ENCODE assay signal across 8 cellular contexts in genomic region chr11:124070906-124071621, GRCh38. TPM values are rescaled to one million over a fixed set of nuclear protein-coding genes. Genes with fewer than 3 reads are reported as not detected.
DNase-seq lines count a peak whose midpoint lies in the region; ATAC-seq, FAIRE-seq and TF ChIP-seq lines count a peak whose summit lies in the region.

No MANE protein-coding gene starts in this region.

- H3K4me3 ChIP-seq in HepG2 (replicated peaks in 1 of 3; ENCODE audit: insufficient read depth in 1 of 3, low read depth in 2 of 3, low read length in 3 of 3) = no peak overlapping the region

- H4K20me1 ChIP-seq in HepG2 (ENCODE audit: insufficient read depth, low read length) = no peaks in the 10 kb centered on the region

- WGBS in HepG2 (ENCODE audit: low lambda C conversion rate) = 0% methylated on average over 8 of the region's 8 CpGs

- TF ChIP-seq CTCF in GM13977 (IDR thresholded peaks at IDR 0.05; ENCODE audit: extremely low read depth, insufficient read depth, missing control alignments) = peak; percentile 71
- peak; percentile 38 for TF ChIP-seq CTCF in activated B cell treated with CpG ODN at 0.5 μM for 24 hours (IDR thresholded peaks at IDR 0.05)
- peak; percentile 72 for TF ChIP-seq CTCF in HepG2 (CRISPR knock-in tag; IDR thresholded peaks at IDR 0.05)

- peaks cover 17% of the 10 kb centered on the region for H3K4me1 Mint-ChIP-seq in activated B cell treated with CpG ODN at 0.5 μM for 24 hours
- H3K4me1 Mint-ChIP-seq in central memory CD8-positive, alpha-beta T cell = no peaks in the 10 kb centered on the region

- TF ChIP-seq POLR2A in HepG2 (IDR thresholded peaks at IDR 0.05; ENCODE audit: insufficient read depth in 1 of 2, low read depth in 2 of 2, low read length in 2 of 2) = no peak

- H3K9ac ChIP-seq in HepG2 (ENCODE audit: insufficient read depth, low read depth, low read length) = no peak overlapping the region

- H3K4me3 Mint-ChIP-seq in activated B cell treated with CpG ODN at 0.5 μM for 24 hours = peak overlapping the region; percentile 24
- H3K4me3 Mint-ChIP-seq in central memory CD8-positive, alpha-beta T cell = no peak overlapping the region

- H3K9me3 Mint-ChIP-seq in activated B cell treated with CpG ODN at 0.5 μM for 24 hours = no peaks in the 10 kb centered on the region
- no peaks in the 10 kb centered on the region for H3K9me3 Mint-ChIP-seq in central memory CD8-positive, alpha-beta T cell

- H3K27me3 ChIP-seq in HepG2 (ENCODE audit: control insufficient read depth in 1 of 2, insufficient read depth in 2 of 2, low read length in 2 of 2) = peaks cover 8% of the 10 kb centered on the region in 2 experiments; a peak in 3 of 5 replicates

- no peak overlapping the region for H3K27ac ChIP-seq in HepG2 (ENCODE audit: extremely low read length, insufficient read depth, low read length)

- DNase-seq in ACHN (peak; percentile 46), GM13977 (ENCODE audit: low spot score) (peak; percentile 64), NCI-H2081 (lab: John Stamatoyannopoulos, UW) (peak; percentile 59 to 60), activated B cell treated with CpG ODN at 0.5 μM for 24 hours (peak; percentile 37), HepG2 (ENCODE audit: low spot score) (peak; percentile 54)
- DNase-seq in central memory CD8-positive, alpha-beta T cell (ENCODE audit: low spot score in 2 of 2) = peak; percentile 31 to 34
- peak; percentile 38 to 48 (median 40) for DNase-seq in stimulated activated CD4-positive, alpha-beta T cell treated with anti-CD3 and anti-CD28 coated beads, TNF-alpha, amount 100 ng/mL, for 48 hours (ENCODE audit: low read depth in 3 of 3)

- peak; percentile 52 for FAIRE-seq in HepG2 (lab: Jason Lieb, UNC)

- H3K79me2 ChIP-seq in HepG2 (ENCODE audit: insufficient read depth, low read length) = no peaks in the 10 kb centered on the region

- intact Hi-C loops in activated B cell treated with CpG ODN at 0.5 μM for 24 hours (cut with micrococcal nuclease) = loop anchor here (1.0 to 10.0 kb wide), 7 partner anchors 38 to 766 kb away; partner anchors contain the start of gene ESAM
- intact Hi-C loops in HepG2 (cut with micrococcal nuclease; ENCODE audit: unreplicated experiment) = loop anchor here (1.0 to 2.0 kb wide), 2 partner anchors 124 to 516 kb away; no protein-coding TSS in a partner anchor

- H3K27ac Mint-ChIP-seq in activated B cell treated with CpG ODN at 0.5 μM for 24 hours = peak overlapping the region; percentile 27
- no peak overlapping the region for H3K27ac Mint-ChIP-seq in central memory CD8-positive, alpha-beta T cell (ENCODE audit: low read depth)

- H3K4me2 ChIP-seq in HepG2 (ENCODE audit: low read depth, low read length) = no peak overlapping the region

- peak; percentile 26; the same call in 1 of the 2 replicates for TF ChIP-seq RAD21 in HepG2 (CRISPR knock-in tag; IDR thresholded peaks at IDR 0.05)

- no TSS peak for BruUV-seq in HepG2 (replicated peaks; lab: Mats Ljungman, UMichigan)

- no peak overlapping the region for H2AFZ ChIP-seq in HepG2 (ENCODE audit: low read length)

- no peaks in the 10 kb centered on the region for H3K9me3 ChIP-seq in HepG2 (ENCODE audit: low read length)

- H3K27me3 Mint-ChIP-seq in activated B cell treated with CpG ODN at 0.5 μM for 24 hours = peaks cover 9% of the 10 kb centered on the region
- H3K27me3 Mint-ChIP-seq in central memory CD8-positive, alpha-beta T cell = peaks cover 56% of the 10 kb centered on the region

- ATAC-seq in HG02885 (IDR thresholded peaks at IDR 0.05; ENCODE audit: poor library complexity, unreplicated experiment) = peak; percentile 86
- ATAC-seq in activated B cell treated with CpG ODN at 0.5 μM for 24 hours (ENCODE audit: low read depth) = peak; percentile 56
- ATAC-seq in central memory CD8-positive, alpha-beta T cell (replicated peaks; ENCODE audit: extremely low read depth, poor library complexity, severe bottlenecking) = no peak
- no peak for ATAC-seq in HepG2

- CTCF ChIA-PET in activated B cell treated with CpG ODN at 0.5 μM for 24 hours (lab: Charles Lee) = interaction anchor here (0.8 to 4.3 kb wide), 17 partner anchors 9 to 539 kb away, joined by 3 to 49 read pairs (median 4); no protein-coding TSS in a partner anchor
- CTCF ChIA-PET in HepG2 (lab: Yijun Ruan, JAX; ENCODE audit: low intra/inter-chr PET ratio, low total read pairs) = interaction anchor here (4.5 kb wide), 1 partner anchor 124 kb away, joined by 38 read pairs; no protein-coding TSS in a partner anchor

- POLR2A ChIA-PET in activated B cell treated with CpG ODN at 0.5 μM for 24 hours (lab: Charles Lee) = no interaction called here
- POLR2A ChIA-PET in HepG2 (lab: Yijun Ruan, JAX) = no interaction called here

- H3K36me3 Mint-ChIP-seq in activated B cell treated with CpG ODN at 0.5 μM for 24 hours (ENCODE audit: low read depth) = no peaks in the 10 kb centered on the region
- H3K36me3 Mint-ChIP-seq in central memory CD8-positive, alpha-beta T cell (ENCODE audit: insufficient read depth) = peaks cover 2% of the 10 kb centered on the region

- H3K36me3 ChIP-seq in HepG2 (replicated peaks in 1 of 2; ENCODE audit: control insufficient read depth in 1 of 2, insufficient read depth in 2 of 2, low read length in 2 of 2) = no peaks in the 10 kb centered on the region

- TF ChIP-seq EP300 in HepG2 (IDR thresholded peaks at IDR 0.05; ENCODE audit: low read depth in 2 of 2, low read length in 2 of 2) (no peak), HepG2 (CRISPR knock-in tag; IDR thresholded peaks at IDR 0.05; ENCODE audit: borderline replicate concordance) (no peak)

- in situ Hi-C loops in ACHN (cut with HindIII; ENCODE audit: low pct_ligation_motif_present, low pct_unique_long_range_greater_than_20kb, low sequenced_read_pairs) (no loop called here), GM13977 (cut with MboI; ENCODE audit: low pct_unique_long_range_greater_than_20kb, low sequenced_read_pairs, unreplicated experiment) (loop anchor here (25.0 kb wide), 1 partner anchor 516 kb away; no protein-coding TSS in a partner anchor), HepG2 (cut with HindIII; ENCODE audit: extremely low pct_ligation_motif_present, low pct_unique_long_range_greater_than_20kb) (no loop called here)

- H3K4me1 ChIP-seq in HepG2 (ENCODE audit: insufficient read depth, low read length) = 0 out of 2 replicates have a peak, but pooled peaks cover 3% of the 10 kb centered on the region

RNA-seq across cellular contexts. Expression of gene OR10G7, which starts 29.9 kb away (rescaled TPM):
- total RNA-seq in activated B cell treated with CpG ODN at 0.5 μM for 24 hours (not detected in 2 replicates), HepG2 (2016; rRNA removed; fragmentation: Illumina TruSeq; extraction: Trizol) (not detected in 2 replicates)
- total RNA-seq in HepG2 (2016; cell fraction: cytosol; rRNA removed; fragmentation: Illumina TruSeq; extraction: Trizol; ENCODE audit: low read depth) = not detected in 2 replicates
- not detected in 2 replicates for total RNA-seq in HepG2 (2016; cell fraction: insoluble cytoplasmic fraction; rRNA removed; fragmentation: Illumina TruSeq; extraction: Trizol)
- total RNA-seq in HepG2 (2016; cell fraction: membrane; rRNA removed; fragmentation: Illumina TruSeq; extraction: Trizol) = not detected in 2 replicates
- total RNA-seq in HepG2 (2016; cell fraction: nucleus; rRNA removed; fragmentation: Illumina TruSeq; extraction: Trizol) = not detected in 2 replicates
- polyA plus RNA-seq in HepG2 (2011; rRNA removed) = not detected in 2 replicates
- polyA plus RNA-seq in HepG2 (2011; cell fraction: cytosol; rRNA removed) = not detected in 2 replicates
- polyA plus RNA-seq in HepG2 (2011; cell fraction: nucleus; rRNA removed) = not detected in 2 replicates
- not detected in 2 replicates for polyA plus RNA-seq in HepG2 (2012)
- polyA plus RNA-seq in HepG2 (2016; cell fraction: cytosol; fragmentation: Illumina TruSeq; extraction: Trizol; ENCODE audit: low read depth) = not detected in 2 replicates
- polyA plus RNA-seq in HepG2 (2016; cell fraction: insoluble cytoplasmic fraction; fragmentation: Illumina TruSeq; extraction: Trizol; ENCODE audit: low read depth) = not detected in 2 replicates
- polyA plus RNA-seq in HepG2 (2016; cell fraction: membrane; fragmentation: Illumina TruSeq; extraction: Trizol; ENCODE audit: low read depth) = not detected in 2 replicates
- not detected in 2 replicates for polyA plus RNA-seq in HepG2 (2016; cell fraction: nucleus; fragmentation: Illumina TruSeq; extraction: Trizol; ENCODE audit: insufficient read depth, low read depth)
- not detected in 2 replicates for polyA minus RNA-seq in HepG2 (2011; rRNA and poly(A)+ RNA removed; ENCODE audit: low replicate concordance)
- polyA minus RNA-seq in HepG2 (2011; cell fraction: cytosol; rRNA and poly(A)+ RNA removed) = not detected in 2 replicates
- polyA minus RNA-seq in HepG2 (2011; cell fraction: nucleus; rRNA and poly(A)+ RNA removed) = not detected in 2 replicates

RNA-seq across cellular contexts. Expression of gene VWA5A, which starts 44.2 kb away (rescaled TPM):
- total RNA-seq in activated B cell treated with CpG ODN at 0.5 μM for 24 hours (1.5 and 2.1 TPM in 2 replicates), HepG2 (2016; rRNA removed; fragmentation: Illumina TruSeq; extraction: Trizol) (1.3 and 1.4 TPM in 2 replicates)
- total RNA-seq in HepG2 (2016; cell fraction: cytosol; rRNA removed; fragmentation: Illumina TruSeq; extraction: Trizol; ENCODE audit: low read depth) = 0.20 and 0.26 TPM in 2 replicates
- total RNA-seq in HepG2 (2016; cell fraction: insoluble cytoplasmic fraction; rRNA removed; fragmentation: Illumina TruSeq; extraction: Trizol) = 1.3 and 1.7 TPM in 2 replicates
- total RNA-seq in HepG2 (2016; cell fraction: membrane; rRNA removed; fragmentation: Illumina TruSeq; extraction: Trizol) = 0.43 and 0.65 TPM in 2 replicates
- total RNA-seq in HepG2 (2016; cell fraction: nucleus; rRNA removed; fragmentation: Illumina TruSeq; extraction: Trizol) = 1.0 and 1.4 TPM in 2 replicates
- 1.6 and 1.8 TPM in 2 replicates for polyA plus RNA-seq in HepG2 (2011; rRNA removed)
- 1.1 and 1.4 TPM in 2 replicates for polyA plus RNA-seq in HepG2 (2011; cell fraction: cytosol; rRNA removed)
- 2.2 and 2.4 TPM in 2 replicates for polyA plus RNA-seq in HepG2 (2011; cell fraction: nucleus; rRNA removed)
- 1.2 and 1.4 TPM in 2 replicates for polyA plus RNA-seq in HepG2 (2012)
- 0.09 and 0.14 TPM in 2 replicates for polyA plus RNA-seq in HepG2 (2016; cell fraction: cytosol; fragmentation: Illumina TruSeq; extraction: Trizol; ENCODE audit: low read depth)
- polyA plus RNA-seq in HepG2 (2016; cell fraction: insoluble cytoplasmic fraction; fragmentation: Illumina TruSeq; extraction: Trizol; ENCODE audit: low read depth) = 1.2 and 2.1 TPM in 2 replicates
- 0.31 and 0.73 TPM in 2 replicates for polyA plus RNA-seq in HepG2 (2016; cell fraction: membrane; fragmentation: Illumina TruSeq; extraction: Trizol; ENCODE audit: low read depth)
- 1.5 and 2.0 TPM in 2 replicates for polyA plus RNA-seq in HepG2 (2016; cell fraction: nucleus; fragmentation: Illumina TruSeq; extraction: Trizol; ENCODE audit: insufficient read depth, low read depth)
- 1.0 and 141 TPM in 2 replicates for polyA minus RNA-seq in HepG2 (2011; rRNA and poly(A)+ RNA removed; ENCODE audit: low replicate concordance)
- polyA minus RNA-seq in HepG2 (2011; cell fraction: cytosol; rRNA and poly(A)+ RNA removed) = 0.99 and 1.9 TPM in 2 replicates
- 2.3 and 2.7 TPM in 2 replicates for polyA minus RNA-seq in HepG2 (2011; cell fraction: nucleus; rRNA and poly(A)+ RNA removed)

RNA-seq across cellular contexts. Expression of gene OR10G8, which starts 44.5 kb away (rescaled TPM):
- not detected in 2 replicates for total RNA-seq in activated B cell treated with CpG ODN at 0.5 μM for 24 hours
- total RNA-seq in HepG2 (2016; rRNA removed; fragmentation: Illumina TruSeq; extraction: Trizol) = not detected in 2 replicates
- total RNA-seq in HepG2 (2016; cell fraction: cytosol; rRNA removed; fragmentation: Illumina TruSeq; extraction: Trizol; ENCODE audit: low read depth) = not detected in 2 replicates
- not detected in 2 replicates for total RNA-seq in HepG2 (2016; cell fraction: insoluble cytoplasmic fraction; rRNA removed; fragmentation: Illumina TruSeq; extraction: Trizol)
- not detected in 2 replicates for total RNA-seq in HepG2 (2016; cell fraction: membrane; rRNA removed; fragmentation: Illumina TruSeq; extraction: Trizol)
- not detected in 2 replicates for total RNA-seq in HepG2 (2016; cell fraction: nucleus; rRNA removed; fragmentation: Illumina TruSeq; extraction: Trizol)
- not detected in 2 replicates for polyA plus RNA-seq in HepG2 (2011; rRNA removed)
- polyA plus RNA-seq in HepG2 (2011; cell fraction: cytosol; rRNA removed) = not detected in 2 replicates
- polyA plus RNA-seq in HepG2 (2011; cell fraction: nucleus; rRNA removed) = not detected in 2 replicates
- polyA plus RNA-seq in HepG2 (2012) = not detected in 2 replicates
- polyA plus RNA-seq in HepG2 (2016; cell fraction: cytosol; fragmentation: Illumina TruSeq; extraction: Trizol; ENCODE audit: low read depth) = not detected in 2 replicates
- not detected in 2 replicates for polyA plus RNA-seq in HepG2 (2016; cell fraction: insoluble cytoplasmic fraction; fragmentation: Illumina TruSeq; extraction: Trizol; ENCODE audit: low read depth)
- polyA plus RNA-seq in HepG2 (2016; cell fraction: membrane; fragmentation: Illumina TruSeq; extraction: Trizol; ENCODE audit: low read depth) = not detected in 2 replicates
- not detected in 2 replicates for polyA plus RNA-seq in HepG2 (2016; cell fraction: nucleus; fragmentation: Illumina TruSeq; extraction: Trizol; ENCODE audit: insufficient read depth, low read depth)
- polyA minus RNA-seq in HepG2 (2011; rRNA and poly(A)+ RNA removed; ENCODE audit: low replicate concordance) = not detected in 2 replicates
- not detected in 2 replicates for polyA minus RNA-seq in HepG2 (2011; cell fraction: cytosol; rRNA and poly(A)+ RNA removed)
- polyA minus RNA-seq in HepG2 (2011; cell fraction: nucleus; rRNA and poly(A)+ RNA removed) = not detected in 2 replicates

RNA-seq across cellular contexts. Expression of gene OR10G9, which starts 48.3 kb away (rescaled TPM):
- total RNA-seq in activated B cell treated with CpG ODN at 0.5 μM for 24 hours (not detected in 2 replicates), HepG2 (2016; rRNA removed; fragmentation: Illumina TruSeq; extraction: Trizol) (not detected in 2 replicates)
- total RNA-seq in HepG2 (2016; cell fraction: cytosol; rRNA removed; fragmentation: Illumina TruSeq; extraction: Trizol; ENCODE audit: low read depth) = not detected in 2 replicates
- total RNA-seq in HepG2 (2016; cell fraction: insoluble cytoplasmic fraction; rRNA removed; fragmentation: Illumina TruSeq; extraction: Trizol) = not detected in 2 replicates
- total RNA-seq in HepG2 (2016; cell fraction: membrane; rRNA removed; fragmentation: Illumina TruSeq; extraction: Trizol) = not detected in 2 replicates
- total RNA-seq in HepG2 (2016; cell fraction: nucleus; rRNA removed; fragmentation: Illumina TruSeq; extraction: Trizol) = not detected in 2 replicates
- not detected in 2 replicates for polyA plus RNA-seq in HepG2 (2011; rRNA removed)
- not detected in 2 replicates for polyA plus RNA-seq in HepG2 (2011; cell fraction: cytosol; rRNA removed)
- polyA plus RNA-seq in HepG2 (2011; cell fraction: nucleus; rRNA removed) = not detected in 2 replicates
- not detected in 2 replicates for polyA plus RNA-seq in HepG2 (2012)
- not detected in 2 replicates for polyA plus RNA-seq in HepG2 (2016; cell fraction: cytosol; fragmentation: Illumina TruSeq; extraction: Trizol; ENCODE audit: low read depth)
- not detected in 2 replicates for polyA plus RNA-seq in HepG2 (2016; cell fraction: insoluble cytoplasmic fraction; fragmentation: Illumina TruSeq; extraction: Trizol; ENCODE audit: low read depth)
- not detected in 2 replicates for polyA plus RNA-seq in HepG2 (2016; cell fraction: membrane; fragmentation: Illumina TruSeq; extraction: Trizol; ENCODE audit: low read depth)
- not detected in 2 replicates for polyA plus RNA-seq in HepG2 (2016; cell fraction: nucleus; fragmentation: Illumina TruSeq; extraction: Trizol; ENCODE audit: insufficient read depth, low read depth)
- not detected in 2 replicates for polyA minus RNA-seq in HepG2 (2011; rRNA and poly(A)+ RNA removed; ENCODE audit: low replicate concordance)
- polyA minus RNA-seq in HepG2 (2011; cell fraction: cytosol; rRNA and poly(A)+ RNA removed) = not detected in 2 replicates
- not detected in 2 replicates for polyA minus RNA-seq in HepG2 (2011; cell fraction: nucleus; rRNA and poly(A)+ RNA removed)

RNA-seq across cellular contexts. Expression of gene OR10G4, which starts 58.3 kb away (rescaled TPM):
- total RNA-seq in activated B cell treated with CpG ODN at 0.5 μM for 24 hours = not detected in 2 replicates
- not detected in 2 replicates for total RNA-seq in HepG2 (2016; rRNA removed; fragmentation: Illumina TruSeq; extraction: Trizol)
- total RNA-seq in HepG2 (2016; cell fraction: cytosol; rRNA removed; fragmentation: Illumina TruSeq; extraction: Trizol; ENCODE audit: low read depth) = not detected in 2 replicates
- not detected in 2 replicates for total RNA-seq in HepG2 (2016; cell fraction: insoluble cytoplasmic fraction; rRNA removed; fragmentation: Illumina TruSeq; extraction: Trizol)
- total RNA-seq in HepG2 (2016; cell fraction: membrane; rRNA removed; fragmentation: Illumina TruSeq; extraction: Trizol) = not detected in 2 replicates
- total RNA-seq in HepG2 (2016; cell fraction: nucleus; rRNA removed; fragmentation: Illumina TruSeq; extraction: Trizol) = not detected in 2 replicates
- not detected in 2 replicates for polyA plus RNA-seq in HepG2 (2011; rRNA removed)
- polyA plus RNA-seq in HepG2 (2011; cell fraction: cytosol; rRNA removed) = not detected in 2 replicates
- polyA plus RNA-seq in HepG2 (2011; cell fraction: nucleus; rRNA removed) = not detected in 2 replicates
- not detected in 2 replicates for polyA plus RNA-seq in HepG2 (2012)
- polyA plus RNA-seq in HepG2 (2016; cell fraction: cytosol; fragmentation: Illumina TruSeq; extraction: Trizol; ENCODE audit: low read depth) = not detected in 2 replicates
- not detected in 2 replicates for polyA plus RNA-seq in HepG2 (2016; cell fraction: insoluble cytoplasmic fraction; fragmentation: Illumina TruSeq; extraction: Trizol; ENCODE audit: low read depth)
- polyA plus RNA-seq in HepG2 (2016; cell fraction: membrane; fragmentation: Illumina TruSeq; extraction: Trizol; ENCODE audit: low read depth) = not detected in 2 replicates
- polyA plus RNA-seq in HepG2 (2016; cell fraction: nucleus; fragmentation: Illumina TruSeq; extraction: Trizol; ENCODE audit: insufficient read depth, low read depth) = not detected in 2 replicates
- not detected in 2 replicates for polyA minus RNA-seq in HepG2 (2011; rRNA and poly(A)+ RNA removed; ENCODE audit: low replicate concordance)
- not detected in 2 replicates for polyA minus RNA-seq in HepG2 (2011; cell fraction: cytosol; rRNA and poly(A)+ RNA removed)
- polyA minus RNA-seq in HepG2 (2011; cell fraction: nucleus; rRNA and poly(A)+ RNA removed) = not detected in 2 replicates

Comparison
In these comparisons a context has a peak if more than half of its experiments do, and no peak if none do; other contexts are left out.
1. ATAC-seq: peak in HG02885 (single experiment) and activated B cell treated with CpG ODN at 0.5 μM for 24 hours (single experiment); none in central memory CD8-positive, alpha-beta T cell (single experiment) and HepG2 (single experiment).
2. Peak in every context shown above with its lines, with median percentiles within 50 percentile points of each other: DNase-seq and CTCF ChIP-seq.